Comparison of ENCODE assay signal across 1 cellular context in the genomic region with DNA sequence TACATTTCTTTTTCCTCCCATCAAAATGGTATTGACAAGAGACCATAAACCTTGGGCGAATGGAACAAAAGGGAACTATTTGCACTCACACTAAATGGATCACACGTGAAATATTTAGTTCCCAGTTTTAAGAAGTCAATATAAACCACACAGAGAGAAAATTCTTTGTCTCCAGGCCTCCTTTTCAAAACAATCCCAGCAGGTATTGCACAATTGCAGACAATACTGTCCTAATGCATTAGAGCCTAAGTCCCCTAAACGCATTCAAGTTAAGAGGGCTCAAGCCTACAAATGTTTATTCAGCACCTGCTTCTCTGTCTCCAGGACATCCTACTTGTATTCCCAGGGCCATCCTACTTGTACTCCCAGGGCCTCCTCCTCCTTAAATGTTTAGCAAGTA.
TF ChIP-seq lines count a peak whose summit lies in the region.

No MANE protein-coding gene starts in this region.

TF ChIP-seq in IMR-90, 13 proteins besides CTCF, POLR2A, EP300 and RAD21:
- TF ChIP-seq CEBPB (IDR thresholded peaks at IDR 0.05; ENCODE audit: low read depth, low read length) (peak; percentile 66), FOS (IDR thresholded peaks at IDR 0.05; ENCODE audit: low read depth, low read length) (no peak)
